Comparison of ENCODE assay signal across 18 cellular contexts in the genomic region with DNA sequence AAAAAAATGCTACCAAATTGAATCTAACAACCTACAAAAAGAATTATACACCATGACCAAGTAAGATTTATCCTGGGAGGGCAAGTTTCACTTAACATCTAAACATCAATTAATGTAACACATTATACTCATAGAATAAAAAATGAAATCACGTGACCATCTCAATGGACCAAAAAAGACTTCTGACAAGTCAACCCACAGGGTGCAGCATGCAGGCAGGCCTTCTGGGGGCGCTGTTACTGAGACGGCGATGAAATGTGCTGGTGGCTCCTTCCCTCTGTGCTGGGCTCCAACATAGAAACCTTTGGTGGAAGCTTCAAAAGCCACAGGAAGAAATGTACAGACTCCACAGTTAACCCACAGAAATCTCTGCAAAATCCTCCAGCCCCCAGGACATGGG.
DNase-seq lines count a peak whose midpoint lies in the region; ATAC-seq and TF ChIP-seq lines count a peak whose summit lies in the region.
"Had no signal": no experiment of that assay in that cellular context is flagged by ENCODE, and none has a peak within 500 bp of the region (broad histone marks: within the 10 kb centered on the region; RNA-seq: fewer than 3 reads in every experiment).

No MANE protein-coding gene starts in this region.

- no peaks in the 10 kb centered on the region for H3K4me1 ChIP-seq in Loucy (ENCODE audit: insufficient read depth, low read length, poor library complexity, severe bottlenecking)
- H3K4me1 ChIP-seq in gastrocnemius medialis: no peaks in the 10 kb centered on the region

- no peak overlapping the region for H2AFZ ChIP-seq in Loucy (ENCODE audit: low read length)

- H3K27me3 ChIP-seq in Loucy (ENCODE audit: insufficient read depth, low read length, poor library complexity, severe bottlenecking): no peaks in the 10 kb centered on the region
- H3K27me3 ChIP-seq in gastrocnemius medialis: no peaks in the 10 kb centered on the region
- H3K27me3 ChIP-seq: ovary had no signal

- no peaks in the 10 kb centered on the region for H3K36me3 Mint-ChIP-seq in neural crest cell (ENCODE audit: low read depth)
- H3K36me3 Mint-ChIP-seq: activated naive CD8-positive, alpha-beta T cell treated with anti-CD3 and anti-CD28 coated beads for 36 hours had no signal

- TF ChIP-seq CTCF in Loucy (conservative IDR thresholded peaks at IDR 0.05; ENCODE audit: low read length): peak; percentile 22; the same call in 1 of the 2 replicates
- TF ChIP-seq CTCF in neural crest cell (conservative IDR thresholded peaks at IDR 0.05): peak; percentile 37
- no peak for TF ChIP-seq CTCF in gastrocnemius medialis (IDR thresholded peaks at IDR 0.05 in 4 of 5, conservative IDR thresholded peaks at IDR 0.05 in 1 of 5)

- H3K4me3 ChIP-seq in Loucy (ENCODE audit: low read length, poor library complexity, severe bottlenecking) (no peak overlapping the region), gastrocnemius medialis (no peak overlapping the region)
- H3K4me3 ChIP-seq: mucosa of descending colon, ovary had no signal

- no peaks in the 10 kb centered on the region for H3K4me1 Mint-ChIP-seq in neural crest cell
- H3K4me1 Mint-ChIP-seq: activated naive CD8-positive, alpha-beta T cell treated with anti-CD3 and anti-CD28 coated beads for 36 hours; B cell had no signal

- 0 out of 2 replicates have a peak, but pooled peaks cover 3% of the 10 kb centered on the region for H3K9me3 ChIP-seq in Loucy (ENCODE audit: insufficient read depth, low read depth, low read length)
- H3K9me3 ChIP-seq in gastrocnemius medialis: no peaks in the 10 kb centered on the region

- no peaks in the 10 kb centered on the region for H3F3A ChIP-seq in Loucy (ENCODE audit: low read depth)

- no peaks in the 10 kb centered on the region for H3K27me3 Mint-ChIP-seq in neural crest cell (ENCODE audit: low read depth)
- H3K27me3 Mint-ChIP-seq: activated naive CD8-positive, alpha-beta T cell treated with anti-CD3 and anti-CD28 coated beads for 36 hours; B cell had no signal

- no peaks in the 10 kb centered on the region for H3K79me2 ChIP-seq in Loucy (ENCODE audit: insufficient read depth, low read length)

- H3K36me3 ChIP-seq in Loucy (ENCODE audit: insufficient read depth, low read length): no peaks in the 10 kb centered on the region
- H3K36me3 ChIP-seq in gastrocnemius medialis: no peaks in the 10 kb centered on the region
- H3K36me3 ChIP-seq: ovary had no signal

- DNase-seq in ELF-1 (ENCODE audit: low read depth, low spot score): peak; percentile 46
- DNase-seq in ecto neural progenitor cell (ENCODE audit: low spot score): peak; percentile 63
- no peak for DNase-seq in neural crest cell (ENCODE audit: low read depth, low spot score)
- DNase-seq in globus pallidus (ENCODE audit: low spot score): no peak
- DNase-seq in gastrocnemius medialis: no peak
- DNase-seq: activated naive CD8-positive, alpha-beta T cell treated with anti-CD3 and anti-CD28 coated beads for 36 hours; mucosa of descending colon; NCI-H1694 treated with DMSO at 0.1 percent for 48 hours; NCI-H524; ovary; RPMI8226; stimulated activated naive CD4-positive, alpha-beta T cell; T-helper 2 cell had no signal

- in situ Hi-C loops in gastrocnemius medialis (cut with MboI; ENCODE audit: low sequenced_read_pairs in 4 of 4): no loop called here

- intact Hi-C loops in gastrocnemius medialis (cut with DNase I; ENCODE audit: low total_unique reads): no loop called here

- no peak overlapping the region for H3K27ac ChIP-seq in gastrocnemius medialis
- H3K27ac ChIP-seq: HL-60, ovary had no signal

- no peak overlapping the region for H3K27ac Mint-ChIP-seq in neural crest cell (ENCODE audit: unreplicated experiment)
- H3K27ac Mint-ChIP-seq: activated naive CD8-positive, alpha-beta T cell treated with anti-CD3 and anti-CD28 coated beads for 36 hours; B cell had no signal

- ATAC-seq in gastrocnemius medialis: no peak
- no peak for ATAC-seq in HG03520 (IDR thresholded peaks at IDR 0.05; ENCODE audit: unreplicated experiment)
- no peak for ATAC-seq in HG02798 (IDR thresholded peaks at IDR 0.05; ENCODE audit: poor library complexity, unreplicated experiment)
- ATAC-seq: mucosa of descending colon had no signal

- TF ChIP-seq POLR2A in gastrocnemius medialis (IDR thresholded peaks at IDR 0.05): no peak

- H3K4me2 ChIP-seq in Loucy (ENCODE audit: low read depth, low read length, poor library complexity, severe bottlenecking): no peak overlapping the region

- no peak overlapping the region for H3K9ac ChIP-seq in Loucy (ENCODE audit: low read depth, low read length, poor library complexity, severe bottlenecking)

- H3K9me3 Mint-ChIP-seq in neural crest cell: peaks cover 8% of the 10 kb centered on the region

- no peak overlapping the region for H3K4me3 Mint-ChIP-seq in neural crest cell
- H3K4me3 Mint-ChIP-seq: activated naive CD8-positive, alpha-beta T cell treated with anti-CD3 and anti-CD28 coated beads for 36 hours; B cell had no signal

- no peaks in the 10 kb centered on the region for H3K9me2 ChIP-seq in Loucy (replicated peaks; ENCODE audit: low read depth, low read length)

- H4K20me1 ChIP-seq in Loucy (ENCODE audit: insufficient read depth, low read length, poor library complexity, severe bottlenecking): no peaks in the 10 kb centered on the region

Comparison
In these comparisons a context has a peak if more than half of its experiments do, and no peak if none do; other contexts are left out.
1. DNase-seq: peak in ELF-1 (single experiment) and ecto neural progenitor cell (single experiment); none in neural crest cell (single experiment), globus pallidus (single experiment) and gastrocnemius medialis (0 of 2).
2. CTCF ChIP-seq: peak in Loucy (single experiment) and neural crest cell (single experiment); none in gastrocnemius medialis (0 of 5).